25 cellular contexts compared by ENCODE assay signal in the genomic region with DNA sequence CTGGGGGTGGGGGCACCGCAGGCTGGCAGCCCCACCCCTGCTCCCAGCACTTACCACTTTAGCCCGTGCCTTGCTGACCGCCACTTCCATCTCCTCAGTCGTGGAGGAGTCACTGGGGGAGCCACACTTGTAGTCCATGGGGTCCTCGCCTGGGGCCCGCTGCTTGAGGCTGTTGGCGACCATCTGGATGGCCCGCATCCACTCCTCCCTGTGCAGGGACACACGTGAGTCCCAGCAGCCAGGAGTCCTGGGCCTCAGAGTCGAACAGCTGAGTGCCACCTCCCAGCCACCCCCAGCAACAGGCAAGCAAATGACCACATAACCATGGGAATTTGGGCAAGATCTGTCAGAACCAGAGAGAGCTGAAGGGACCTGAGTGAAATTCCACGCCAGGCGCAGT. TPM values are rescaled to one million over a fixed set of nuclear protein-coding genes. Genes with fewer than 3 reads are reported as not detected.
DNase-seq lines count a peak whose midpoint lies in the region; ATAC-seq, FAIRE-seq and TF ChIP-seq lines count a peak whose summit lies in the region.
"Had no signal": no experiment of that assay in that cellular context is flagged by ENCODE, and none has a peak within 500 bp of the region (broad histone marks: within the 10 kb centered on the region; RNA-seq: fewer than 3 reads in every experiment).

No MANE protein-coding gene starts in this region.

- no peak overlapping the region for H3K4me3 ChIP-seq in adrenal gland
- H3K4me3 ChIP-seq in esophagus squamous epithelium: no peak overlapping the region
- no peak overlapping the region for H3K4me3 ChIP-seq in psoas muscle
- H3K4me3 ChIP-seq in upper lobe of left lung: no peak overlapping the region
- no peak overlapping the region for H3K4me3 ChIP-seq in MM.1S (ENCODE audit: low read length)

- H3K9me3 ChIP-seq in adrenal gland (replicated peaks in 1 of 3) (no peaks in the 10 kb centered on the region), esophagus squamous epithelium (no peaks in the 10 kb centered on the region), psoas muscle (no peaks in the 10 kb centered on the region), upper lobe of left lung (no peaks in the 10 kb centered on the region), MM.1S (replicated peaks; ENCODE audit: insufficient read depth, low read length) (no peaks in the 10 kb centered on the region)
- H3K9me3 ChIP-seq: vagina had no signal

- H3K27me3 ChIP-seq in adrenal gland (no peaks in the 10 kb centered on the region), esophagus squamous epithelium (no peaks in the 10 kb centered on the region), psoas muscle (ENCODE audit: insufficient read depth in 3 of 3, low read length in 2 of 3) (no peaks in the 10 kb centered on the region), upper lobe of left lung (no peaks in the 10 kb centered on the region), MM.1S (replicated peaks; ENCODE audit: insufficient read depth, low read length) (no peaks in the 10 kb centered on the region)
- H3K27me3 ChIP-seq: vagina had no signal

- no peak for FAIRE-seq in GM19239 (lab: Jason Lieb, UNC)
- FAIRE-seq: bronchial epithelial cell, G401.6, islet of Langerhans had no signal

- TF ChIP-seq CTCF in adrenal gland (IDR thresholded peaks at IDR 0.05): no peak
- no peak for TF ChIP-seq CTCF in esophagus squamous epithelium (IDR thresholded peaks at IDR 0.05)
- no peak for TF ChIP-seq CTCF in psoas muscle (IDR thresholded peaks at IDR 0.05)
- no peak for TF ChIP-seq CTCF in upper lobe of left lung (IDR thresholded peaks at IDR 0.05)
- TF ChIP-seq CTCF in MM.1S (IDR thresholded peaks at IDR 0.05; ENCODE audit: low read length): no peak

- WGBS in adrenal gland, 4 donors: 52 to 71% (median 59%) methylated on average over 8 to 12 of the region's 12 CpGs
- 95 to 100% methylated on average over 2 to 3 of the region's 12 CpGs for WGBS in esophagus squamous epithelium, 2 donors
- 51 to 62% (median 56%) methylated on average over 10 to 12 of the region's 12 CpGs for WGBS in psoas muscle, 3 donors
- 90 to 100% methylated on average over 2 to 11 of the region's 12 CpGs for whole genome bisulfite sequencing in upper lobe of left lung, 2 donors

- peak in 2 of 7 donors; percentile 43 to 56 for DNase-seq in adrenal gland
- DNase-seq in esophagus squamous epithelium (lab: John Stamatoyannopoulos, UW): no peak
- no peak for DNase-seq in psoas muscle
- DNase-seq in upper lobe of left lung: no peak
- no peak for DNase-seq in MM.1S
- no peak for DNase-seq in GM19239 (ENCODE audit: insufficient read length, low spot score)
- DNase-seq in activated CD8-positive, alpha-beta memory T cell treated with anti-CD3 and anti-CD28 coated beads for 24 hours: no peak
- DNase-seq: activated CD4-positive, alpha-beta T cell treated with anti-CD3 and anti-CD28 coated beads, Interleukin-2, amount 50 U/mL, for 4 hours; activated CD8-positive, alpha-beta memory T cell treated with anti-CD3 and anti-CD28 coated beads, Interleukin-2, amount 50 U/mL, for 48 hours; CD8-positive, alpha-beta memory T cell; H7; mammary epithelial cell; NCI-H1436; NCI-H524 treated with DMSO at 0.1 percent for 48 hours; stimulated activated CD4-positive, alpha-beta T cell treated with anti-CD3 and anti-CD28 coated beads, Interleukin-4, amount 100 ng/mL, for 24 hours; stimulated activated naive CD4-positive, alpha-beta T cell treated with Interleukin-2 at 50 U/mL for 16 hours; T-helper 9 cell had no signal

- peak overlapping the region; percentile 49 to 98 (median 75) for H3K27ac ChIP-seq in adrenal gland
- peak overlapping the region in 3 of 4 donors; percentile 15 to 64 (median 49) for H3K27ac ChIP-seq in esophagus squamous epithelium
- H3K27ac ChIP-seq in psoas muscle: peak overlapping the region; percentile 23
- H3K27ac ChIP-seq in upper lobe of left lung: peak overlapping the region; percentile 52 to 67 (median 58)
- no peak overlapping the region for H3K27ac ChIP-seq in MM.1S (ENCODE audit: low read length)
- H3K27ac ChIP-seq: vagina had no signal

- ATAC-seq in psoas muscle (peak in 1 of 4 donors; percentile 21), upper lobe of left lung (ENCODE audit: low FRiP score in 2 of 2) (no peak)
- ATAC-seq: WTC11 had no signal

- H3K9me2 ChIP-seq in MM.1S (replicated peaks; ENCODE audit: insufficient read depth, low read length): no peaks in the 10 kb centered on the region

- H3K79me2 ChIP-seq in MM.1S (ENCODE audit: low read length): peaks cover 32% of the 10 kb centered on the region

- H3K4me2 ChIP-seq in MM.1S (ENCODE audit: low read depth, low read length): no peak overlapping the region

- H3K36me3 ChIP-seq in adrenal gland (replicated peaks in 1 of 2) (peaks cover 0 to 42% of the 10 kb centered on the region in 2 donors), esophagus squamous epithelium (peaks cover 19 to 75% (median 21%) of the 10 kb centered on the region in 3 donors), psoas muscle (ENCODE audit: insufficient read depth in 1 of 2, low read depth in 1 of 2) (peaks cover 0 to 48% of the 10 kb centered on the region in 2 donors), upper lobe of left lung (peaks cover 14 to 47% (median 39%) of the 10 kb centered on the region in 4 donors), MM.1S (replicated peaks; ENCODE audit: insufficient read depth, low read length) (no peaks in the 10 kb centered on the region)

- H3F3A ChIP-seq in MM.1S (ENCODE audit: insufficient read depth, low read length): no peaks in the 10 kb centered on the region

- no peak for TF ChIP-seq EP300 in upper lobe of left lung (IDR thresholded peaks at IDR 0.05)

- no peaks in the 10 kb centered on the region for H4K20me1 ChIP-seq in MM.1S (ENCODE audit: insufficient read depth, low read length)

- TF ChIP-seq POLR2A in adrenal gland (IDR thresholded peaks at IDR 0.05) (no peak), esophagus squamous epithelium (IDR thresholded peaks at IDR 0.05) (no peak), upper lobe of left lung (IDR thresholded peaks at IDR 0.05) (no peak)

- H3K9ac ChIP-seq in MM.1S (ENCODE audit: low read length): no peak overlapping the region

- no peak overlapping the region for H2AFZ ChIP-seq in MM.1S (ENCODE audit: low read length)

- peaks cover 16 to 24% of the 10 kb centered on the region in 2 donors for H3K4me1 ChIP-seq in adrenal gland (replicated peaks in 1 of 2)
- peaks cover 0 to 48% (median 17%) of the 10 kb centered on the region in 3 donors for H3K4me1 ChIP-seq in esophagus squamous epithelium
- H3K4me1 ChIP-seq in psoas muscle: peaks cover 18% of the 10 kb centered on the region
- H3K4me1 ChIP-seq in upper lobe of left lung: peaks cover 19 to 29% (median 21%) of the 10 kb centered on the region in 4 donors
- no peaks in the 10 kb centered on the region for H3K4me1 ChIP-seq in MM.1S (ENCODE audit: low read length)

- intact Hi-C loops in adrenal gland (cut with DNase I) (no loop called here), esophagus squamous epithelium (cut with DNase I) (no loop called here), psoas muscle (cut with DNase I) (no loop called here)

RNA-seq across cellular contexts. Expression of gene CCNP, which starts 16.0 kb away (rescaled TPM):
- total RNA-seq in adrenal gland (1 to 10 TPM in 4 of 8 donors, under 1 TPM in 1, not detected in 3; 0.27 to 3.0 (median 1.3) TPM), esophagus squamous epithelium (not detected), psoas muscle (not detected), upper lobe of left lung (under 1 TPM in 3 of 6 donors, not detected in 3; 0.31 to 1.00 (median 0.79) TPM)
- polyA plus RNA-seq in adrenal gland (1 to 10 TPM in 1 of 3 donors, under 1 TPM in 1, not detected in 1; 0.72 to 1.0 TPM), psoas muscle (under 1 TPM in 1 of 3 donors, not detected in 2; 0.04 TPM)
- total RNA-seq: bronchial epithelial cell, RPMI7951, vagina had no signal
- polyA plus RNA-seq: CD8-positive, alpha-beta memory T cell; mammary epithelial cell had no signal

RNA-seq across cellular contexts. Expression of gene TTC9B, which starts 24.3 kb away (rescaled TPM):
- under 1 TPM in 1 of 8 donors, not detected in 7; 0.32 TPM for total RNA-seq in adrenal gland
- polyA plus RNA-seq in adrenal gland: under 1 TPM in 2 of 3 donors, not detected in 1; 0.51 to 0.56 TPM
- not detected for total RNA-seq in esophagus squamous epithelium
- total RNA-seq in psoas muscle: not detected
- polyA plus RNA-seq in psoas muscle: under 1 TPM in 1 of 3 donors, not detected in 2; 0.06 TPM
- total RNA-seq in upper lobe of left lung: not detected
- total RNA-seq: bronchial epithelial cell; CD8-positive, alpha-beta memory T cell; dermis blood vessel endothelial cell; fibroblast of villous mesenchyme; H7; mammary epithelial cell; RPMI7951; vagina; WTC11 had no signal
- polyA plus RNA-seq: CD8-positive, alpha-beta memory T cell; mammary epithelial cell had no signal

RNA-seq across cellular contexts. Expression of gene AKT2, which starts 42.7 kb away (rescaled TPM):
- 100 to 1,000 TPM in 5 of 8 donors, 10 to 100 TPM in 3; 49.2 to 195 (median 128) TPM for total RNA-seq in adrenal gland
- polyA plus RNA-seq in adrenal gland: 100 to 1,000 TPM in 2 of 3 donors, 10 to 100 TPM in 1; 72.9 to 123 (median 107) TPM
- total RNA-seq in esophagus squamous epithelium: 10 to 100 TPM; 59.0 to 84.7 (median 69.0) TPM
- 100 to 1,000 TPM; 135 to 194 (median 173) TPM for total RNA-seq in psoas muscle
- polyA plus RNA-seq in psoas muscle: 100 to 1,000 TPM in 1 of 3 donors, 10 to 100 TPM in 2; 81.8 to 139 (median 98.0) TPM
- 100 to 1,000 TPM in 4 of 6 donors, 10 to 100 TPM in 2; 59.7 to 164 (median 105) TPM for total RNA-seq in upper lobe of left lung

RNA-seq across cellular contexts. Expression of gene MAP3K10, which starts 51.3 kb away (rescaled TPM):
- total RNA-seq in adrenal gland: 10 to 100 TPM; 11.1 to 27.6 (median 18.2) TPM
- polyA plus RNA-seq in adrenal gland: 10 to 100 TPM in 2 of 3 donors, 1 to 10 TPM in 1; 2.4 to 78.3 (median 26.5) TPM
- 10 to 100 TPM in 1 of 4 donors, 1 to 10 TPM in 3; 4.8 to 10.1 (median 5.3) TPM for total RNA-seq in esophagus squamous epithelium
- 10 to 100 TPM; 18.6 to 22.2 (median 19.5) TPM for total RNA-seq in psoas muscle
- polyA plus RNA-seq in psoas muscle: 10 to 100 TPM; 10.7 to 35.1 (median 16.0) TPM
- 10 to 100 TPM in 5 of 6 donors, 1 to 10 TPM in 1; 9.0 to 56.6 (median 18.4) TPM for total RNA-seq in upper lobe of left lung
